Comparison of ENCODE assay signal across 8 cellular contexts in genomic region chr3:50675179-50676030, GRCh38. TPM values are rescaled to one million over a fixed set of nuclear protein-coding genes. Genes with fewer than 3 reads are reported as not detected.
DNase-seq lines count a peak whose midpoint lies in the region; ATAC-seq and TF ChIP-seq lines count a peak whose summit lies in the region.

No MANE protein-coding gene starts in this region.

- no peaks in the 10 kb centered on the region for H3K9me3 Mint-ChIP-seq in CD8-positive, alpha-beta memory T cell
- H3K9me3 Mint-ChIP-seq in central memory CD8-positive, alpha-beta T cell: no peaks in the 10 kb centered on the region

- intact Hi-C loops in right lobe of liver (cut with DNase I): no loop called here

- H3K27me3 ChIP-seq in CD8-positive, alpha-beta memory T cell (ENCODE audit: insufficient read depth, low read length, poor library complexity, severe bottlenecking): peaks cover 23% of the 10 kb centered on the region
- peaks cover 42% of the 10 kb centered on the region for H3K27me3 ChIP-seq in HUES6 (ENCODE audit: control insufficient read depth, insufficient read depth, low read length)
- peaks cover 3 to 21% of the 10 kb centered on the region in 2 donors for H3K27me3 ChIP-seq in right lobe of liver

- H3K27ac Mint-ChIP-seq in CD8-positive, alpha-beta memory T cell: peak overlapping the region in 1 of 8 donors; percentile 58
- no peak overlapping the region for H3K27ac Mint-ChIP-seq in central memory CD8-positive, alpha-beta T cell (ENCODE audit: low read depth)

- no peak overlapping the region for H3K4me3 ChIP-seq in CD8-positive, alpha-beta memory T cell (ENCODE audit: low read length)
- peak overlapping the region; percentile 68 for H3K4me3 ChIP-seq in HUES6 (ENCODE audit: low read depth, low read length)
- H3K4me3 ChIP-seq in right lobe of liver: peak overlapping the region in 2 of 3 donors; percentile 18 to 48

- POLR2A ChIA-PET in CD8-positive, alpha-beta memory T cell (lab: Charles Lee): no interaction called here

- H3K9ac ChIP-seq in HUES6 (ENCODE audit: low read length): peak overlapping the region; percentile 76

- TF ChIP-seq POLR2A in right lobe of liver (IDR thresholded peaks at IDR 0.05): no peak

- no peaks in the 10 kb centered on the region for H3K36me3 Mint-ChIP-seq in CD8-positive, alpha-beta memory T cell
- peaks cover 7% of the 10 kb centered on the region for H3K36me3 Mint-ChIP-seq in central memory CD8-positive, alpha-beta T cell (ENCODE audit: insufficient read depth)

- CTCF ChIA-PET in CD8-positive, alpha-beta memory T cell (lab: Charles Lee): interaction anchor here (0.6 to 2.0 kb wide), 2 partner anchors 49 to 59 kb away, joined by 3 to 7 read pairs; no protein-coding TSS in a partner anchor

- ATAC-seq in central memory CD8-positive, alpha-beta T cell (replicated peaks; ENCODE audit: extremely low read depth, poor library complexity, severe bottlenecking): peak; percentile 31
- ATAC-seq in right lobe of liver (peak in 2 of 4 donors; percentile 29 to 31), HG03460 (IDR thresholded peaks at IDR 0.05; ENCODE audit: unreplicated experiment) (no peak)

- H3K27me3 Mint-ChIP-seq in CD8-positive, alpha-beta memory T cell: peaks cover 10 to 42% of the 10 kb centered on the region in 2 donors
- peaks cover 44% of the 10 kb centered on the region for H3K27me3 Mint-ChIP-seq in central memory CD8-positive, alpha-beta T cell

- peak in 3 of 4 donors; percentile 17 to 28 (median 24) for TF ChIP-seq CTCF in right lobe of liver (IDR thresholded peaks at IDR 0.05)

- peak overlapping the region; percentile 68 to 89 (median 73) for H3K4me3 Mint-ChIP-seq in CD8-positive, alpha-beta memory T cell
- H3K4me3 Mint-ChIP-seq in central memory CD8-positive, alpha-beta T cell: peak overlapping the region; percentile 68

- 14% methylated on average over 9 of the region's 65 CpGs for WGBS in right lobe of liver (ENCODE audit: insufficient coverage, low coverage, low lambda C conversion rate, missing lambda C conversion rate)

- no peak overlapping the region for H3K27ac ChIP-seq in CD8-positive, alpha-beta memory T cell (ENCODE audit: low read depth, low read length)
- H3K27ac ChIP-seq in HUES6 (ENCODE audit: low read depth, low read length) (no peak overlapping the region), right lobe of liver (no peak overlapping the region)

- peaks cover 5 to 15% (median 6%) of the 10 kb centered on the region in 3 donors for H3K4me1 Mint-ChIP-seq in CD8-positive, alpha-beta memory T cell
- peaks cover 6% of the 10 kb centered on the region for H3K4me1 Mint-ChIP-seq in central memory CD8-positive, alpha-beta T cell

- H3K36me3 ChIP-seq in CD8-positive, alpha-beta memory T cell (ENCODE audit: insufficient read depth, low read length): no peaks in the 10 kb centered on the region
- H3K36me3 ChIP-seq in HUES6 (ENCODE audit: control insufficient read depth, insufficient read depth, low read length) (no peaks in the 10 kb centered on the region), right lobe of liver (no peaks in the 10 kb centered on the region)

- DNase-seq in CD8-positive, alpha-beta memory T cell: peak; percentile 23 to 63 (median 27)
- peak; percentile 46 to 64 for DNase-seq in activated CD4-positive, alpha-beta T cell treated with anti-CD3 and anti-CD28 coated beads for 24 hours (ENCODE audit: low read depth in 2 of 2)
- DNase-seq in central memory CD8-positive, alpha-beta T cell (ENCODE audit: low spot score in 2 of 2): no peak
- DNase-seq in right lobe of liver: peak in 1 of 3 donors; percentile 28
- DNase-seq in stimulated activated CD8-positive, alpha-beta memory T cell treated with anti-CD3 and anti-CD28 coated beads, Interleukin-12 subunit alpha, Interleukin-12 subunit beta, amount 100 ng/mL, for 24 hours (ENCODE audit: extremely low read depth): peak; percentile 30
- no peak for DNase-seq in OCI-M1 (lab: John Stamatoyannopoulos, UW)

- no peaks in the 10 kb centered on the region for H3K9me3 ChIP-seq in CD8-positive, alpha-beta memory T cell (ENCODE audit: low read length)
- H3K9me3 ChIP-seq in HUES6 (ENCODE audit: control insufficient read depth, insufficient read depth, low read depth, low read length) (no peaks in the 10 kb centered on the region), right lobe of liver (no peaks in the 10 kb centered on the region)

- H3K4me1 ChIP-seq in CD8-positive, alpha-beta memory T cell (ENCODE audit: insufficient read depth, low read length): peaks cover 15% of the 10 kb centered on the region
- H3K4me1 ChIP-seq in HUES6 (ENCODE audit: control insufficient read depth, insufficient read depth, low read length) (peaks cover 29% of the 10 kb centered on the region), right lobe of liver (peaks cover 0 to 7% (median 0%) of the 10 kb centered on the region in 4 donors)

RNA-seq across cellular contexts. Expression of gene DOCK3, which starts 0.7 kb away (rescaled TPM):
- total RNA-seq in CD8-positive, alpha-beta memory T cell: 1 to 10 TPM; 2.0 to 2.1 TPM
- 0.16 TPM for polyA plus RNA-seq in CD8-positive, alpha-beta memory T cell
- under 1 TPM in 3 of 6 experiments, not detected in 3; 0.04 to 0.06 (median 0.06) TPM for total RNA-seq in right lobe of liver

RNA-seq across cellular contexts. Expression of gene MAPKAPK3, which starts 58.5 kb away (rescaled TPM):
- 100 to 1,000 TPM; 153 to 156 TPM for total RNA-seq in CD8-positive, alpha-beta memory T cell
- 57.0 TPM for polyA plus RNA-seq in CD8-positive, alpha-beta memory T cell
- 10 to 100 TPM; 16.6 to 21.4 (median 18.6) TPM for total RNA-seq in right lobe of liver

Comparison
In these comparisons a context has a peak if more than half of its experiments do, and no peak if none do; other contexts are left out.
1. DNase-seq: peak in CD8-positive, alpha-beta memory T cell (5 of 5), activated CD4-positive, alpha-beta T cell treated with anti-CD3 and anti-CD28 coated beads for 24 hours (2 of 2) and stimulated activated CD8-positive, alpha-beta memory T cell treated with anti-CD3 and anti-CD28 coated beads, Interleukin-12 subunit alpha, Interleukin-12 subunit beta, amount 100 ng/mL, for 24 hours (single experiment); none in central memory CD8-positive, alpha-beta T cell (0 of 2) and OCI-M1 (single experiment).
2. RNA of gene MAPKAPK3, which starts 58.5 kb away (total RNA-seq): 153 to 156 TPM in CD8-positive, alpha-beta memory T cell; 16.6 to 21.4 TPM in right lobe of liver; every median in the first group is over 4 times any median in the second.